Comparison of ENCODE assay signal across 24 cellular contexts in genomic region chr3:193132923-193133463, GRCh38.
A peak's percentile ranks its signal among the peaks of the same experiment; 100 is the strongest.
DNase-seq lines count a peak whose midpoint lies in the region; ATAC-seq, FAIRE-seq and TF ChIP-seq lines count a peak whose summit lies in the region.
"Had no signal": no experiment of that assay in that cellular context is flagged by ENCODE, and none has a peak within 500 bp of the region (broad histone marks: within the 10 kb centered on the region; RNA-seq: fewer than 3 reads in every experiment).

No MANE protein-coding gene starts in this region.

- no peak overlapping the region for H3K4me3 ChIP-seq in astrocyte (ENCODE audit: insufficient read depth, low read depth, low read length)
- H3K4me3 ChIP-seq: upper lobe of right lung had no signal

- no peak for ATAC-seq in GM18909 (IDR thresholded peaks at IDR 0.05; ENCODE audit: poor library complexity, unreplicated experiment)
- no peak for ATAC-seq in HG03439 (IDR thresholded peaks at IDR 0.05; ENCODE audit: unreplicated experiment)
- ATAC-seq: activated CD8-positive, alpha-beta T cell treated with anti-CD3 and anti-CD28 coated beads, Interleukin-2, amount 10 ng/mL, durations not matched to agents 7 days and 5 days; HepG2; left lobe of liver; right cardiac atrium; upper lobe of right lung had no signal

- peaks cover 14% of the 10 kb centered on the region for H3K4me1 Mint-ChIP-seq in astrocyte (ENCODE audit: low read depth, unreplicated experiment)
- H3K4me1 Mint-ChIP-seq: naive B cell had no signal

- no peak for FAIRE-seq in astrocyte (lab: Jason Lieb, UNC)
- FAIRE-seq: HepG2 had no signal

- no peaks in the 10 kb centered on the region for H3K27me3 Mint-ChIP-seq in astrocyte (ENCODE audit: low read depth, unreplicated experiment)

- TF ChIP-seq CTCF in astrocyte (IDR thresholded peaks at IDR 0.05; ENCODE audit: insufficient read depth, low read depth, low read length): no peak

- peaks cover 4% of the 10 kb centered on the region for H3K4me1 ChIP-seq in astrocyte (ENCODE audit: insufficient read depth, low read length)
- H3K4me1 ChIP-seq: BE2C, upper lobe of right lung had no signal

- DNase-seq in NCI-H446 treated with DMSO at 0.1 percent for 48 hours (lab: John Stamatoyannopoulos, UW): peak; percentile 20
- DNase-seq in NCI-H446 (lab: John Stamatoyannopoulos, UW): no peak
- DNase-seq in astrocyte (ENCODE audit: low read depth): peak; percentile 30
- peak; percentile 20 for DNase-seq in fibroblast of the conjunctiva (ENCODE audit: low read depth)
- peak; percentile 45 for DNase-seq in stromal cell of bone marrow (ENCODE audit: low read depth)
- no peak for DNase-seq in RPMI8226
- DNase-seq: activated CD4-positive, CD25-positive, alpha-beta regulatory T cell; activated CD8-positive, alpha-beta T cell treated with anti-CD3 and anti-CD28 coated beads, Interleukin-2, amount 10 ng/mL, durations not matched to agents 7 days and 5 days; activated naive CD4-positive, alpha-beta T cell treated with Interleukin-2 at 50 U/mL for 16 hours; activated T-cell treated with anti-CD3 and anti-CD28 coated beads, Interleukin-2, amount 50 U/mL, for 1 hour; BE2C; caudate nucleus; DMS79; erythroblast; naive B cell; NCI-H774; occipital lobe; right cardiac atrium; Right ventricle myocardium superior; upper lobe of right lung had no signal

- H3K9me3 Mint-ChIP-seq in astrocyte (ENCODE audit: unreplicated experiment): no peaks in the 10 kb centered on the region

- no peaks in the 10 kb centered on the region for H3K9me3 ChIP-seq in astrocyte (ENCODE audit: insufficient read depth, low read depth, low read length)
- H3K9me3 ChIP-seq: BE2C, upper lobe of right lung had no signal

- H3K9ac ChIP-seq in astrocyte (ENCODE audit: low read length): no peak overlapping the region

- H3K27ac Mint-ChIP-seq in astrocyte (ENCODE audit: unreplicated experiment): no peak overlapping the region
- H3K27ac Mint-ChIP-seq: activated CD8-positive, alpha-beta T cell treated with anti-CD3 and anti-CD28 coated beads, Interleukin-2, amount 10 ng/mL, durations not matched to agents 7 days and 5 days; naive B cell had no signal

- no peak overlapping the region for H3K4me3 Mint-ChIP-seq in astrocyte (ENCODE audit: unreplicated experiment)
- H3K4me3 Mint-ChIP-seq: activated CD8-positive, alpha-beta T cell treated with anti-CD3 and anti-CD28 coated beads, Interleukin-2, amount 10 ng/mL, durations not matched to agents 7 days and 5 days; naive B cell had no signal

- no peak overlapping the region for H3K27ac ChIP-seq in astrocyte (ENCODE audit: low read depth, low read length)
- H3K27ac ChIP-seq: upper lobe of right lung had no signal

- H3K36me3 Mint-ChIP-seq in astrocyte (ENCODE audit: low read depth, unreplicated experiment): no peaks in the 10 kb centered on the region
- H3K36me3 Mint-ChIP-seq: naive B cell had no signal

- H3K36me3 ChIP-seq in astrocyte (ENCODE audit: insufficient read depth, low read length): no peaks in the 10 kb centered on the region
- H3K36me3 ChIP-seq: BE2C, upper lobe of right lung had no signal

- no peaks in the 10 kb centered on the region for H3K27me3 ChIP-seq in astrocyte (ENCODE audit: insufficient read depth, low read length)
- H3K27me3 ChIP-seq: BE2C, upper lobe of right lung had no signal

- H3K4me2 ChIP-seq in astrocyte (ENCODE audit: low read length): no peak overlapping the region

- no peaks in the 10 kb centered on the region for H3K79me2 ChIP-seq in astrocyte (ENCODE audit: insufficient read depth, low read length)

- H2AFZ ChIP-seq in astrocyte (ENCODE audit: low read depth, low read length): no peak overlapping the region

- no peaks in the 10 kb centered on the region for H4K20me1 ChIP-seq in astrocyte (ENCODE audit: insufficient read depth, low read length)

Comparison
In these comparisons a context has a peak if more than half of its experiments do, and no peak if none do; other contexts are left out.
1. DNase-seq: peak in NCI-H446 treated with DMSO at 0.1 percent for 48 hours (single experiment), astrocyte (single experiment), fibroblast of the conjunctiva (single experiment) and stromal cell of bone marrow (single experiment); none in NCI-H446 (0 of 2) and RPMI8226 (single experiment).